16 cellular contexts compared by ENCODE assay signal in the genomic region with DNA sequence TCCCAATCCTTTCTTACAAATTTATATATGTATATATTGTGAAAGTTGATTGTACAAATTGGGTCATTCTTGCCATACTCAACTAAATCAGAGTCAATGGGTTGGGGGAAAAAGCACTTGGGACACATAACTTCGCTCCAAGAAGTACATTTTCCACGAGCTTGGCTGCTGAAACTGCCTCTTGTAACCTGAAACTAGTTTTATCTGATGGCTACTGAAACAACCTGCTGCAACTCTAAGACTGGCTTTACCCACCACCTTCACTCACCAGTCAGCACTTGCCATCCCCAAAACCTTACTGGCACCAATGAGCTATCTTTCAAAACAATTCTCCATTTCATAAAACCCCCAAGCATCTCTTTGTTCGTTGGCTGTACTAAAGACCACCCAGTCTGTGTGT. TPM values are rescaled to one million over a fixed set of nuclear protein-coding genes. Genes with fewer than 3 reads are reported as not detected.
DNase-seq lines count a peak whose midpoint lies in the region; TF ChIP-seq lines count a peak whose summit lies in the region.
"Had no signal": no experiment of that assay in that cellular context is flagged by ENCODE, and none has a peak within 500 bp of the region (broad histone marks: within the 10 kb centered on the region; RNA-seq: fewer than 3 reads in every experiment).

No MANE protein-coding gene starts in this region.

- no peak overlapping the region for H2AK5ac ChIP-seq in mesendoderm (ENCODE audit: low read length)

- peaks cover 18% of the 10 kb centered on the region; the same call in 1 of the 2 replicates for H3F3A ChIP-seq in PC-9 (ENCODE audit: insufficient read depth, low read depth)

- H3K27me3 ChIP-seq in PC-9 (ENCODE audit: insufficient read depth, low read depth) (no peaks in the 10 kb centered on the region), mesendoderm (ENCODE audit: insufficient read depth, low read length, poor library complexity) (no peaks in the 10 kb centered on the region)

- H2AFZ ChIP-seq in PC-9 = peak overlapping the region; percentile 36; the same call in 1 of the 2 replicates
- H2AFZ ChIP-seq: GM23248 had no signal

- H3K9ac ChIP-seq in mesendoderm (ENCODE audit: low read length) = no peak overlapping the region
- H3K9ac ChIP-seq: GM23248 had no signal

- H2BK120ac ChIP-seq in mesendoderm (ENCODE audit: low read depth, low read length) = no peak overlapping the region

- no peak overlapping the region for H3K23ac ChIP-seq in mesendoderm (ENCODE audit: low read length)

- no TSS peak for BruUV-seq in PC-9 (replicated peaks; lab: Mats Ljungman, UMichigan)
- BruUV-seq in MCF 10A (replicated peaks; lab: Mats Ljungman, UMichigan) = no TSS peak

- no peaks in the 10 kb centered on the region for H3K79me1 ChIP-seq in mesendoderm (ENCODE audit: low read length)

- H2BK5ac ChIP-seq in mesendoderm (ENCODE audit: low read length) = no peak overlapping the region

- H3K56ac ChIP-seq in mesendoderm (ENCODE audit: low read length) = no peak overlapping the region

- H3K4me3 ChIP-seq in HEK293 (ENCODE audit: low read depth, low read length) = no peak overlapping the region
- H3K4me3 ChIP-seq in PC-9 = no peak overlapping the region
- no peak overlapping the region for H3K4me3 ChIP-seq in mesendoderm (ENCODE audit: low read length)
- H3K4me3 ChIP-seq: GM23248 had no signal

- peaks cover 4% of the 10 kb centered on the region for H3K4me1 Mint-ChIP-seq in MCF 10A (ENCODE audit: insufficient read depth, unreplicated experiment)
- H3K4me1 Mint-ChIP-seq: T-cell had no signal

- H3K4ac ChIP-seq in mesendoderm (ENCODE audit: low read depth, low read length) = no peak overlapping the region

- H4K8ac ChIP-seq in mesendoderm (ENCODE audit: low read depth, low read length) = no peak overlapping the region

- no peak overlapping the region for H4K5ac ChIP-seq in mesendoderm (ENCODE audit: low read length)

- intact Hi-C loops in PC-9 (cut with micrococcal nuclease; ENCODE audit: unreplicated experiment) (no loop called here), MCF 10A (cut with micrococcal nuclease) (no loop called here)

- H4K20me1 ChIP-seq in PC-9 (ENCODE audit: insufficient read depth) = no peaks in the 10 kb centered on the region

- H3K27ac ChIP-seq in HEK293 (ENCODE audit: extremely low read depth, low read depth, low read length) = no peak overlapping the region
- peak overlapping the region; percentile 7; the same call in 1 of the 2 replicates for H3K27ac ChIP-seq in PC-9
- H3K27ac ChIP-seq in mesendoderm (ENCODE audit: low read depth, low read length) = no peak overlapping the region
- H3K27ac ChIP-seq: GM23248 had no signal

- TF ChIP-seq CTCF in HEK293 (tag by site-specific recombination; IDR thresholded peaks at IDR 0.05) = no peak
- no peak for TF ChIP-seq CTCF in PC-9 (conservative IDR thresholded peaks at IDR 0.05)
- no peak for TF ChIP-seq CTCF in MCF 10A (IDR thresholded peaks at IDR 0.05; ENCODE audit: unreplicated experiment)

- no peak overlapping the region for H2BK15ac ChIP-seq in mesendoderm (replicated peaks; ENCODE audit: low read depth)

- H3K9me3 Mint-ChIP-seq in MCF 10A (ENCODE audit: unreplicated experiment) = no peaks in the 10 kb centered on the region
- H3K9me3 Mint-ChIP-seq: CD8-positive, alpha-beta T cell; T-cell had no signal

- CTCF ChIA-PET in HEK293 (lab: Yijun Ruan, JAX) = interaction anchor here (0.6 to 3.7 kb wide), 8 partner anchors 8 to 132 kb away, joined by 3 to 23 read pairs (median 4); partner anchors contain the start of gene RSAD1
- CTCF ChIA-PET in PC-9 (lab: Charles Lee) = interaction anchor here (0.6 to 1.2 kb wide), 2 partner anchors 134 to 294 kb away, joined by 3 to 17 read pairs; no protein-coding TSS in a partner anchor
- CTCF ChIA-PET in MCF 10A (lab: Yijun Ruan, JAX) = interaction anchor here (0.7 to 2.7 kb wide), 4 partner anchors 11 to 23 kb away, joined by 3 to 14 read pairs (median 6); no protein-coding TSS in a partner anchor

- H3K18ac ChIP-seq in mesendoderm (ENCODE audit: low read length) = no peak overlapping the region

- DNase-seq in PC-9 (no peak), MCF 10A (ENCODE audit: unreplicated experiment) (no peak), mesendoderm (no peak)
- DNase-seq: CD8-positive, alpha-beta T cell; GF-D8; GM23248; KBM-7; NCI-H1092; NCI-H345; NCI-H526 treated with DMSO at 0.1 percent for 48 hours; NK-92 treated with Interleukin-12 subunit alpha and Interleukin-12 subunit beta, amount 100 ng/mL, for 24 hours; T-cell had no signal

- H3K79me2 ChIP-seq in PC-9 (ENCODE audit: low read depth) = no peaks in the 10 kb centered on the region
- H3K79me2 ChIP-seq in mesendoderm (ENCODE audit: control insufficient read depth, insufficient read depth, low read length) = no peaks in the 10 kb centered on the region

- no peaks in the 10 kb centered on the region for H3K36me3 ChIP-seq in HEK293 (ENCODE audit: control insufficient read depth in 2 of 2, insufficient read depth in 1 of 2, low read length in 2 of 2)
- H3K36me3 ChIP-seq in PC-9 (ENCODE audit: low read depth) = no peaks in the 10 kb centered on the region
- H3K36me3 ChIP-seq in mesendoderm (ENCODE audit: control insufficient read depth, insufficient read depth, low read length) = no peaks in the 10 kb centered on the region

- 0 out of 2 replicates have a peak, but pooled peaks cover 3% of the 10 kb centered on the region for H3K4me1 ChIP-seq in HEK293 (ENCODE audit: control insufficient read depth, insufficient read depth, low read length)
- peaks cover 27% of the 10 kb centered on the region for H3K4me1 ChIP-seq in PC-9 (replicated peaks; ENCODE audit: insufficient read depth)
- H3K4me1 ChIP-seq in mesendoderm (ENCODE audit: control insufficient read depth, low read depth, low read length) = no peaks in the 10 kb centered on the region

- no peaks in the 10 kb centered on the region for H3K36me3 Mint-ChIP-seq in MCF 10A (ENCODE audit: insufficient read depth, unreplicated experiment)
- H3K36me3 Mint-ChIP-seq: CD8-positive, alpha-beta T cell; T-cell had no signal

- no peaks in the 10 kb centered on the region for H3K9me2 ChIP-seq in PC-9 (ENCODE audit: insufficient read depth)

- H3K4me2 ChIP-seq in PC-9 = no peak overlapping the region; the same call in 1 of the 2 replicates
- no peak overlapping the region for H3K4me2 ChIP-seq in mesendoderm (ENCODE audit: low read length)

- H3K9me3 ChIP-seq in HEK293 (ENCODE audit: control insufficient read depth, insufficient read depth, low read depth, low read length) (no peaks in the 10 kb centered on the region), PC-9 (ENCODE audit: insufficient read depth, low read depth) (no peaks in the 10 kb centered on the region)

- no peak overlapping the region for H3K27ac Mint-ChIP-seq in MCF 10A (ENCODE audit: low read depth, unreplicated experiment)
- H3K27ac Mint-ChIP-seq: CD8-positive, alpha-beta T cell; T-cell had no signal

- no peak overlapping the region for H3K4me3 Mint-ChIP-seq in MCF 10A (ENCODE audit: unreplicated experiment)
- H3K4me3 Mint-ChIP-seq: CD8-positive, alpha-beta T cell; T-cell had no signal

- no CpG with 5 or more reads among the region's 3 CpGs for WGBS in mesendoderm (ENCODE audit: extremely low coverage, insufficient coverage, low lambda C conversion rate)

- POLR2A ChIA-PET in HEK293 (lab: Yijun Ruan, JAX) = interaction anchor here (1.1 kb wide), 1 partner anchor 12 kb away, joined by 3 read pairs; no protein-coding TSS in a partner anchor
- POLR2A ChIA-PET in PC-9 (lab: Charles Lee; ENCODE audit: unreplicated experiment) = interaction anchor here (0.5 to 0.7 kb wide), 4 partner anchors 23 to 598 kb away, joined by 3 to 27 read pairs (median 11); no protein-coding TSS in a partner anchor
- POLR2A ChIA-PET in MCF 10A (lab: Yijun Ruan, JAX) = interaction anchor here (0.9 to 2.0 kb wide), 2 partner anchors 10 to 22 kb away, joined by 3 to 8 read pairs; no protein-coding TSS in a partner anchor

- H3K27me3 Mint-ChIP-seq in MCF 10A (ENCODE audit: insufficient read depth, unreplicated experiment) = no peaks in the 10 kb centered on the region

TF ChIP-seq in HEK293, 187 proteins besides CTCF, POLR2A, EP300 and RAD21 (continues in another document):
- TF ChIP-seq, protein P1, sequence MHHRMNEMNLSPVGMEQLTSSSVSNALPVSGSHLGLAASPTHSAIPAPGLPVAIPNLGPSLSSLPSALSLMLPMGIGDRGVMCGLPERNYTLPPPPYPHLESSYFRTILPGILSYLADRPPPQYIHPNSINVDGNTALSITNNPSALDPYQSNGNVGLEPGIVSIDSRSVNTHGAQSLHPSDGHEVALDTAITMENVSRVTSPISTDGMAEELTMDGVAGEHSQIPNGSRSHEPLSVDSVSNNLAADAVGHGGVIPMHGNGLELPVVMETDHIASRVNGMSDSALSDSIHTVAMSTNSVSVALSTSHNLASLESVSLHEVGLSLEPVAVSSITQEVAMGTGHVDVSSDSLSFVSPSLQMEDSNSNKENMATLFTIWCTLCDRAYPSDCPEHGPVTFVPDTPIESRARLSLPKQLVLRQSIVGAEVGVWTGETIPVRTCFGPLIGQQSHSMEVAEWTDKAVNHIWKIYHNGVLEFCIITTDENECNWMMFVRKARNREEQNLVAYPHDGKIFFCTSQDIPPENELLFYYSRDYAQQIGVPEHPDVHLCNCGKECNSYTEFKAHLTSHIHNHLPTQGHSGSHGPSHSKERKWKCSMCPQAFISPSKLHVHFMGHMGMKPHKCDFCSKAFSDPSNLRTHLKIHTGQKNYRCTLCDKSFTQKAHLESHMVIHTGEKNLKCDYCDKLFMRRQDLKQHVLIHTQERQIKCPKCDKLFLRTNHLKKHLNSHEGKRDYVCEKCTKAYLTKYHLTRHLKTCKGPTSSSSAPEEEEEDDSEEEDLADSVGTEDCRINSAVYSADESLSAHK (tag by site-specific recombination; IDR thresholded peaks at IDR 0.05) = 0 out of 2 replicates have a peak, but pooled peaks have one; percentile 46
- TF ChIP-seq OSR2 (tag by site-specific recombination; IDR thresholded peaks at IDR 0.05) = peak; percentile 92
- TF ChIP-seq ZNF510 (tag by site-specific recombination; IDR thresholded peaks at IDR 0.05; ENCODE audit: insufficient replicate concordance) = no peak
- TF ChIP-seq ZNF133 (tag by site-specific recombination; IDR thresholded peaks at IDR 0.05) = no peak
- TF ChIP-seq ZNF114 (tag by site-specific recombination; IDR thresholded peaks at IDR 0.05) = no peak

RNA-seq across cellular contexts. Expression of gene MYCBPAP, which starts 14.5 kb away (rescaled TPM):
- 4.9 and 11.6 TPM in 2 replicates for total RNA-seq in PC-9 (2021)
- 0.19 TPM in 1 of 2 replicates, not detected in the other for total RNA-seq in MCF 10A (2022)
- polyA plus RNA-seq in mesendoderm (2013, experiment 1 of 2) = 0.17 TPM
- 0.15 TPM for polyA plus RNA-seq in mesendoderm (2013, experiment 2 of 2)

RNA-seq across cellular contexts. Expression of gene RSAD1, which starts 15.1 kb away (rescaled TPM):
- total RNA-seq in PC-9 (2021) (14.8 and 15.1 TPM in 2 replicates), MCF 10A (2022) (25.2 and 28.7 TPM in 2 replicates)
- polyA plus RNA-seq in mesendoderm (2013, experiment 1 of 2) = 9.0 TPM
- polyA plus RNA-seq in mesendoderm (2013, experiment 2 of 2) = 8.8 TPM

RNA-seq across cellular contexts. Expression of gene CHAD, which starts 25.1 kb away (rescaled TPM):
- total RNA-seq in PC-9 (2021) (not detected in 2 replicates), MCF 10A (2022) (not detected in 2 replicates)
- 1.2 TPM for polyA plus RNA-seq in mesendoderm (2013, experiment 1 of 2)
- polyA plus RNA-seq in mesendoderm (2013, experiment 2 of 2) = 1.0 TPM
- total RNA-seq: CD8-positive, alpha-beta T cell; GM23248; SK-MEL-5; T-cell had no signal
- polyA plus RNA-seq: AG04450, BJ, GM23248 had no signal

RNA-seq across cellular contexts. Expression of gene EPN3, which starts 38.8 kb away (rescaled TPM):
- total RNA-seq in PC-9 (2021) = 15.6 and 22.8 TPM in 2 replicates
- 2.1 and 4.4 TPM in 2 replicates for total RNA-seq in MCF 10A (2022)
- polyA plus RNA-seq in mesendoderm (2013, experiment 1 of 2) = 3.7 TPM
- polyA plus RNA-seq in mesendoderm (2013, experiment 2 of 2) = 3.0 TPM
- total RNA-seq: CD8-positive, alpha-beta T cell; GM23248; SK-MEL-5 had no signal
- polyA plus RNA-seq: AG04450, BJ, GM23248 had no signal

RNA-seq across cellular contexts. Expression of gene SPATA20, which starts 53.2 kb away (rescaled TPM):
- total RNA-seq in PC-9 (2021) = 41.5 and 60.5 TPM in 2 replicates
- total RNA-seq in MCF 10A (2022) = 35.3 and 39.4 TPM in 2 replicates
- polyA plus RNA-seq in mesendoderm (2013, experiment 1 of 2) = 9.8 TPM
- polyA plus RNA-seq in mesendoderm (2013, experiment 2 of 2) = 9.4 TPM
